1 cellular context compared by ENCODE assay signal in the genomic region with DNA sequence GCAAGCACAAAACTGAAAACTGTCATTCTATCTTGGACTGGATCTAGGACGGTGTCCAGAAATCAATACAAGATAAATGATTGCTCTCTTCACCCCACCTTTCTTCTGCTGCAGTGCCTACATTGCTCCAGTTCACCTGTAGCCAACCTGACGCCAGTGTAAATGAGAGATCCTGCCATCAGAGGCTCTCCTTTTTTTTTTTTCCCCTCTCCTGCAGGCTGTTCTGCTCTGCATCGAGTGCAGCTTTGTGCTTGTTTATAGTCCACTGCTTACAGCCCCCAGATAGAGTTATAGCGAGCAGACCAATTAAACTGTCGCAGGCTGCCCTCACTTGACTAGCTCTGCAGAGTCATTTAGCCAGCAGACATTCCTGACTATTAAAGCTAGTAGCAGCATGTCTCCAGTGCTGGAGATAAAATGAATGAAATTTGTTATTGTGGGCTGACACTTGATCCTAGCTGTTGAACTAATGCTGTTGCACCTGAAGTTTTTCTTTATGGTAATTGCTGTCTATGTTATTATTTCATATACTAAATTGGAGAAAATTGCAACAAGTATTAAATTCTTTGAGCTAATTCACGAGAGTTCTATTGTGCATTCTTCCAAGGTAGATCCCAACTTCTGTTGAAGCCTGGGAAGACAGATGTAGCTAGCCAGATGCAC.
TF ChIP-seq lines count a peak whose summit lies in the region.

No MANE protein-coding gene starts in this region.

TF ChIP-seq in GM23338, 12 proteins besides CTCF, POLR2A, EP300 and RAD21 (continued from another document):
- TF ChIP-seq, protein P1, sequence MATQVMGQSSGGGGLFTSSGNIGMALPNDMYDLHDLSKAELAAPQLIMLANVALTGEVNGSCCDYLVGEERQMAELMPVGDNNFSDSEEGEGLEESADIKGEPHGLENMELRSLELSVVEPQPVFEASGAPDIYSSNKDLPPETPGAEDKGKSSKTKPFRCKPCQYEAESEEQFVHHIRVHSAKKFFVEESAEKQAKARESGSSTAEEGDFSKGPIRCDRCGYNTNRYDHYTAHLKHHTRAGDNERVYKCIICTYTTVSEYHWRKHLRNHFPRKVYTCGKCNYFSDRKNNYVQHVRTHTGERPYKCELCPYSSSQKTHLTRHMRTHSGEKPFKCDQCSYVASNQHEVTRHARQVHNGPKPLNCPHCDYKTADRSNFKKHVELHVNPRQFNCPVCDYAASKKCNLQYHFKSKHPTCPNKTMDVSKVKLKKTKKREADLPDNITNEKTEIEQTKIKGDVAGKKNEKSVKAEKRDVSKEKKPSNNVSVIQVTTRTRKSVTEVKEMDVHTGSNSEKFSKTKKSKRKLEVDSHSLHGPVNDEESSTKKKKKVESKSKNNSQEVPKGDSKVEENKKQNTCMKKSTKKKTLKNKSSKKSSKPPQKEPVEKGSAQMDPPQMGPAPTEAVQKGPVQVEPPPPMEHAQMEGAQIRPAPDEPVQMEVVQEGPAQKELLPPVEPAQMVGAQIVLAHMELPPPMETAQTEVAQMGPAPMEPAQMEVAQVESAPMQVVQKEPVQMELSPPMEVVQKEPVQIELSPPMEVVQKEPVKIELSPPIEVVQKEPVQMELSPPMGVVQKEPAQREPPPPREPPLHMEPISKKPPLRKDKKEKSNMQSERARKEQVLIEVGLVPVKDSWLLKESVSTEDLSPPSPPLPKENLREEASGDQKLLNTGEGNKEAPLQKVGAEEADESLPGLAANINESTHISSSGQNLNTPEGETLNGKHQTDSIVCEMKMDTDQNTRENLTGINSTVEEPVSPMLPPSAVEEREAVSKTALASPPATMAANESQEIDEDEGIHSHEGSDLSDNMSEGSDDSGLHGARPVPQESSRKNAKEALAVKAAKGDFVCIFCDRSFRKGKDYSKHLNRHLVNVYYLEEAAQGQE (IDR thresholded peaks at IDR 0.05; ENCODE audit: unreplicated experiment), result no peak
- TF ChIP-seq NANOG (IDR thresholded peaks at IDR 0.05; ENCODE audit: borderline replicate concordance) (no peak), JUNB (IDR thresholded peaks at IDR 0.05; ENCODE audit: unreplicated experiment) (no peak), STAT1 (IDR thresholded peaks at IDR 0.05; ENCODE audit: unreplicated experiment) (no peak), ZNF331 (CRISPR knock-in tag; IDR thresholded peaks at IDR 0.05; ENCODE audit: low read depth) (no peak)
- TF ChIP-seq, protein P2, sequence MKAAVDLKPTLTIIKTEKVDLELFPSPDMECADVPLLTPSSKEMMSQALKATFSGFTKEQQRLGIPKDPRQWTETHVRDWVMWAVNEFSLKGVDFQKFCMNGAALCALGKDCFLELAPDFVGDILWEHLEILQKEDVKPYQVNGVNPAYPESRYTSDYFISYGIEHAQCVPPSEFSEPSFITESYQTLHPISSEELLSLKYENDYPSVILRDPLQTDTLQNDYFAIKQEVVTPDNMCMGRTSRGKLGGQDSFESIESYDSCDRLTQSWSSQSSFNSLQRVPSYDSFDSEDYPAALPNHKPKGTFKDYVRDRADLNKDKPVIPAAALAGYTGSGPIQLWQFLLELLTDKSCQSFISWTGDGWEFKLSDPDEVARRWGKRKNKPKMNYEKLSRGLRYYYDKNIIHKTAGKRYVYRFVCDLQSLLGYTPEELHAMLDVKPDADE (IDR thresholded peaks at IDR 0.05), result no peak
